Comparison of ENCODE assay signal across 17 cellular contexts in genomic region chr11:134645576-134645975, GRCh38.
DNase-seq lines count a peak whose midpoint lies in the region; ATAC-seq and TF ChIP-seq lines count a peak whose summit lies in the region.
"Had no signal": no experiment of that assay in that cellular context is flagged by ENCODE, and none has a peak within 500 bp of the region (broad histone marks: within the 10 kb centered on the region; RNA-seq: fewer than 3 reads in every experiment).

No MANE protein-coding gene starts in this region.

- CTCF ChIA-PET in PC-3 (lab: Charles Lee) = no interaction called here

- ATAC-seq in natural killer cell = no peak
- ATAC-seq in natural killer cell treated with Interleukin-12 subunit alpha and Interleukin-12 subunit beta and Interleukin-15 and Interleukin-18, amount 100 ng/mL, for 72 hours = no peak
- no peak for ATAC-seq in PC-3
- ATAC-seq: HCT116 had no signal

- intact Hi-C loops in natural killer cell (cut with micrococcal nuclease) (no loop called here), sigmoid colon (cut with DNase I) (no loop called here), uterus (cut with DNase I; ENCODE audit: low total_unique reads) (no loop called here), PC-3 (cut with micrococcal nuclease) (no loop called here)

- H3K4me3 ChIP-seq in sigmoid colon (no peak overlapping the region), uterus (no peak overlapping the region), PC-3 (ENCODE audit: low read length) (no peak overlapping the region)
- H3K4me3 ChIP-seq: BLaER1 had no signal

- TF ChIP-seq POLR2A in sigmoid colon (IDR thresholded peaks at IDR 0.05) (no peak), uterus (IDR thresholded peaks at IDR 0.05) (no peak)

- POLR2A ChIA-PET in PC-3 (lab: Charles Lee; ENCODE audit: unreplicated experiment) = no interaction called here

- no peaks in the 10 kb centered on the region for H3F3A ChIP-seq in PC-3 (ENCODE audit: low read length, unreplicated experiment)

- H3K79me2 ChIP-seq in PC-3 (ENCODE audit: low read length) = no peaks in the 10 kb centered on the region

- H3K4me3 Mint-ChIP-seq in natural killer cell = no peak overlapping the region
- no peak overlapping the region for H3K4me3 Mint-ChIP-seq in natural killer cell treated with Interleukin-12 subunit alpha and Interleukin-12 subunit beta and Interleukin-15 and Interleukin-18, amount 100 ng/mL, for 72 hours
- H3K4me3 Mint-ChIP-seq: CD4-positive, alpha-beta memory T cell; HFFc6 had no signal

- no peaks in the 10 kb centered on the region for H3K27me3 ChIP-seq in sigmoid colon
- H3K27me3 ChIP-seq in uterus = peaks cover 0 to 3% of the 10 kb centered on the region in 2 donors
- H3K27me3 ChIP-seq in PC-3 (ENCODE audit: low read length) = peaks cover 47% of the 10 kb centered on the region

- H3K27me3 Mint-ChIP-seq in natural killer cell (ENCODE audit: low read depth in 2 of 2) = peaks cover 28 to 57% of the 10 kb centered on the region in 2 donors
- peaks cover 22% of the 10 kb centered on the region in 2 donors for H3K27me3 Mint-ChIP-seq in natural killer cell treated with Interleukin-12 subunit alpha and Interleukin-12 subunit beta and Interleukin-15 and Interleukin-18, amount 100 ng/mL, for 72 hours

- no peak overlapping the region for H3K4me2 ChIP-seq in PC-3 (ENCODE audit: low read length)
- H3K4me2 ChIP-seq: BLaER1 had no signal

- peaks cover 0 to 7% of the 10 kb centered on the region in 2 donors for H3K4me1 Mint-ChIP-seq in natural killer cell
- no peaks in the 10 kb centered on the region for H3K4me1 Mint-ChIP-seq in natural killer cell treated with Interleukin-12 subunit alpha and Interleukin-12 subunit beta and Interleukin-15 and Interleukin-18, amount 100 ng/mL, for 72 hours (ENCODE audit: low read depth in 2 of 2)
- H3K4me1 Mint-ChIP-seq: CD14-positive monocyte had no signal

- peaks cover 0 to 18% (median 10%) of the 10 kb centered on the region in 4 donors for H3K4me1 ChIP-seq in sigmoid colon
- no peaks in the 10 kb centered on the region for H3K4me1 ChIP-seq in uterus
- H3K4me1 ChIP-seq in PC-3 (ENCODE audit: insufficient read depth, low read length) = no peaks in the 10 kb centered on the region
- H3K4me1 ChIP-seq: BLaER1 had no signal

- no peaks in the 10 kb centered on the region for H3K9me3 Mint-ChIP-seq in natural killer cell
- no peaks in the 10 kb centered on the region for H3K9me3 Mint-ChIP-seq in natural killer cell treated with Interleukin-12 subunit alpha and Interleukin-12 subunit beta and Interleukin-15 and Interleukin-18, amount 100 ng/mL, for 72 hours
- H3K9me3 Mint-ChIP-seq: CD14-positive monocyte had no signal

- WGBS in sigmoid colon, 2 donors = 81 to 88% methylated on average over 5 of the region's 5 CpGs

- H2AFZ ChIP-seq in PC-3 (ENCODE audit: low read length) = no peak overlapping the region

- H3K27ac ChIP-seq in sigmoid colon (no peak overlapping the region), uterus (no peak overlapping the region), PC-3 (ENCODE audit: low read length) (no peak overlapping the region)
- H3K27ac ChIP-seq: 22Rv1, BLaER1 had no signal

- TF ChIP-seq EP300 in sigmoid colon (IDR thresholded peaks at IDR 0.05) = no peak

- H3K27ac Mint-ChIP-seq in natural killer cell = no peak overlapping the region
- H3K27ac Mint-ChIP-seq in natural killer cell treated with Interleukin-12 subunit alpha and Interleukin-12 subunit beta and Interleukin-15 and Interleukin-18, amount 100 ng/mL, for 72 hours = no peak overlapping the region
- H3K27ac Mint-ChIP-seq: CD4-positive, alpha-beta memory T cell; HFFc6 had no signal

- no peaks in the 10 kb centered on the region for H3K9me2 ChIP-seq in PC-3 (replicated peaks; ENCODE audit: low read length)

- no peaks in the 10 kb centered on the region for H4K20me1 ChIP-seq in PC-3 (ENCODE audit: low read length)
- H4K20me1 ChIP-seq: BLaER1 had no signal

- TF ChIP-seq CTCF in natural killer cell (IDR thresholded peaks at IDR 0.05) = no peak
- no peak for TF ChIP-seq CTCF in sigmoid colon (IDR thresholded peaks at IDR 0.05)
- TF ChIP-seq CTCF in uterus (IDR thresholded peaks at IDR 0.05) = no peak
- TF ChIP-seq CTCF in PC-3 (conservative IDR thresholded peaks at IDR 0.05; ENCODE audit: low read depth, low read length) = no peak

- no peaks in the 10 kb centered on the region for H3K36me3 ChIP-seq in sigmoid colon
- no peaks in the 10 kb centered on the region for H3K36me3 ChIP-seq in uterus
- H3K36me3 ChIP-seq in PC-3 (ENCODE audit: low read depth, low read length) = no peaks in the 10 kb centered on the region
- H3K36me3 ChIP-seq: BLaER1 had no signal

- DNase-seq in natural killer cell (peak; percentile 7), mesenteric fat pad (ENCODE audit: low spot score) (peak; percentile 35), sigmoid colon (peak; percentile 12), uterus (no peak), NCI-H187 (lab: John Stamatoyannopoulos, UW) (no peak), PC-3 (no peak)
- DNase-seq in natural killer cell treated with Interleukin-12 subunit alpha and Interleukin-12 subunit beta and Interleukin-15 and Interleukin-18, amount 100 ng/mL, for 72 hours (ENCODE audit: low spot score) = no peak
- DNase-seq: CD4-positive, alpha-beta memory T cell; DMS153; GF-D8; GOT3; H7; HFFc6 had no signal

- no peaks in the 10 kb centered on the region for H3K36me3 Mint-ChIP-seq in natural killer cell
- no peaks in the 10 kb centered on the region for H3K36me3 Mint-ChIP-seq in natural killer cell treated with Interleukin-12 subunit alpha and Interleukin-12 subunit beta and Interleukin-15 and Interleukin-18, amount 100 ng/mL, for 72 hours
- H3K36me3 Mint-ChIP-seq: CD14-positive monocyte; CD4-positive, alpha-beta memory T cell had no signal

- H3K9ac ChIP-seq in PC-3 (ENCODE audit: low read length) = no peak overlapping the region
- H3K9ac ChIP-seq: BLaER1 had no signal

- no TSS peak for BruUV-seq in PC-3 (replicated peaks; lab: Mats Ljungman, UMichigan)

- no peaks in the 10 kb centered on the region for H3K9me3 ChIP-seq in sigmoid colon
- no peaks in the 10 kb centered on the region for H3K9me3 ChIP-seq in uterus
- no peaks in the 10 kb centered on the region for H3K9me3 ChIP-seq in PC-3 (ENCODE audit: low read length)
- H3K9me3 ChIP-seq: BLaER1 had no signal

Comparison
In these comparisons a context has a peak if more than half of its experiments do, and no peak if none do; other contexts are left out.
1. DNase-seq: peak in natural killer cell (single experiment), mesenteric fat pad (single experiment) and sigmoid colon (single experiment); none in natural killer cell treated with Interleukin-12 subunit alpha and Interleukin-12 subunit beta and Interleukin-15 and Interleukin-18, amount 100 ng/mL, for 72 hours (single experiment), uterus (0 of 2), NCI-H187 (0 of 2) and PC-3 (single experiment).